In genomic region chr12:80400591-80400991, GRCh38 we compare ENCODE assay signal across 12 cellular contexts. TPM values are rescaled to one million over a fixed set of nuclear protein-coding genes. Genes with fewer than 3 reads are reported as not detected.
DNase-seq lines count a peak whose midpoint lies in the region; ATAC-seq, FAIRE-seq and TF ChIP-seq lines count a peak whose summit lies in the region.
"Had no signal": no experiment of that assay in that cellular context is flagged by ENCODE, and none has a peak within 500 bp of the region (broad histone marks: within the 10 kb centered on the region; RNA-seq: fewer than 3 reads in every experiment).

No MANE protein-coding gene starts in this region.

- H2BK20ac ChIP-seq in IMR-90 (ENCODE audit: low read depth, low read length), result no peak overlapping the region

- no peak overlapping the region for H2AK9ac ChIP-seq in IMR-90 (replicated peaks; ENCODE audit: low read depth, low read length, poor library complexity)

- H3K27me3 ChIP-seq in IMR-90 (ENCODE audit: control insufficient read depth, insufficient read depth, low read length), result no peaks in the 10 kb centered on the region; the same call in 1 of the 2 replicates
- no peaks in the 10 kb centered on the region for H3K27me3 ChIP-seq in tibial artery

- no peak for TF ChIP-seq RAD21 in IMR-90 (IDR thresholded peaks at IDR 0.05; ENCODE audit: low read length)

- no peak overlapping the region for H3K4me3 Mint-ChIP-seq in chondrocyte (ENCODE audit: unreplicated experiment)

- intact Hi-C loops in IMR-90 (cut with micrococcal nuclease) (no loop called here), kidney (cut with DNase I) (no loop called here), tibial artery (cut with DNase I; ENCODE audit: low total_unique reads) (no loop called here)

- no peak overlapping the region for H2BK5ac ChIP-seq in IMR-90 (ENCODE audit: low read depth, low read length, poor library complexity, severe bottlenecking)

- H3K79me1 ChIP-seq in IMR-90 (ENCODE audit: low read depth in 1 of 2, low read length in 2 of 2), result no peaks in the 10 kb centered on the region

- H3K23ac ChIP-seq in IMR-90 (ENCODE audit: low read depth, low read length), result no peak overlapping the region

- peaks cover 15% of the 10 kb centered on the region for H3K27me3 Mint-ChIP-seq in chondrocyte (ENCODE audit: low read depth)

- no peak for FAIRE-seq in kidney (lab: Jason Lieb, UNC)
- FAIRE-seq: GM12891 had no signal

- no peak overlapping the region for H4K91ac ChIP-seq in IMR-90 (ENCODE audit: insufficient read depth, low read depth, low read length)

- H3K4me3 ChIP-seq in IMR-90 (ENCODE audit: insufficient read depth, low read depth, low read length) (peak overlapping the region; percentile 43), kidney (ENCODE audit: low read length in 2 of 2) (peak overlapping the region; percentile 40 to 41), tibial artery (peak overlapping the region; percentile 54 to 56)

- no peaks in the 10 kb centered on the region for H3K9me3 ChIP-seq in IMR-90 (ENCODE audit: control insufficient read depth, insufficient read depth, low read length)
- H3K9me3 ChIP-seq in kidney (ENCODE audit: control insufficient read depth in 1 of 2, low read length in 2 of 2), result no peaks in the 10 kb centered on the region
- no peaks in the 10 kb centered on the region for H3K9me3 ChIP-seq in tibial artery

- no peak overlapping the region for H2BK120ac ChIP-seq in IMR-90 (ENCODE audit: low read depth, low read length)

- H4K20me1 ChIP-seq in IMR-90 (ENCODE audit: insufficient read depth, low read length), result no peaks in the 10 kb centered on the region

- no peak overlapping the region for H3K18ac ChIP-seq in IMR-90 (ENCODE audit: low read depth, low read length)

- H3K9ac ChIP-seq in IMR-90 (ENCODE audit: low read depth, low read length) (no peak overlapping the region), kidney (ENCODE audit: low read length in 2 of 2) (no peak overlapping the region)

- H3K4me1 Mint-ChIP-seq in chondrocyte (ENCODE audit: low read depth), result peaks cover 4% of the 10 kb centered on the region

- H3K9me3 Mint-ChIP-seq in chondrocyte (ENCODE audit: low read depth), result peaks cover 3% of the 10 kb centered on the region

- H3K56ac ChIP-seq in IMR-90 (ENCODE audit: extremely low read depth, insufficient read depth, low read length), result no peak overlapping the region

- POLR2A ChIA-PET in IMR-90 (lab: Charles Lee; ENCODE audit: unreplicated experiment), result no interaction called here

- DNase-seq in IMR-90 (no peak), chondrocyte (ENCODE audit: low spot score) (peak; percentile 84), kidney (peak; percentile 45), tibial artery (no peak), NCI-H2107 (lab: John Stamatoyannopoulos, UW) (no peak)
- no peak for DNase-seq in stimulated activated CD4-positive, alpha-beta T cell treated with anti-CD3 and anti-CD28 coated beads, Interleukin-4, amount 100 ng/mL, for 4 hours
- no peak for DNase-seq in stimulated activated CD4-positive, alpha-beta T cell treated with anti-CD3 and anti-CD28 coated beads, Interleukin-2, amount 100 ng/mL, for 24 hours
- DNase-seq: activated naive CD4-positive, alpha-beta T cell treated with Interleukin-2 at 50 U/mL for 16 hours; NCI-H82; stimulated activated naive CD4-positive, alpha-beta T cell treated with Interleukin-2 at 50 U/mL for 16 hours had no signal

- in situ Hi-C loops in IMR-90 (cut with MboI; ENCODE audit: low sequenced_read_pairs), result loop anchor here (25.0 kb wide), 1 partner anchor 862 kb away; no protein-coding TSS in a partner anchor

- H3K4me2 ChIP-seq in IMR-90 (ENCODE audit: low read depth, low read length), result peak overlapping the region; percentile 65

- peak; percentile 29; the same call in 1 of the 2 replicates for ATAC-seq in IMR-90 (ENCODE audit: low read depth)

- no peak overlapping the region for H3K14ac ChIP-seq in IMR-90 (replicated peaks; ENCODE audit: low read depth, low read length)

- CTCF ChIA-PET in IMR-90 (lab: Yijun Ruan, JAX), result no interaction called here

- BruUV-seq in IMR-90 (replicated peaks; lab: Mats Ljungman, UMichigan), result no TSS peak

- no peaks in the 10 kb centered on the region for H3K36me3 ChIP-seq in IMR-90 (ENCODE audit: control insufficient read depth, insufficient read depth, low read length)
- H3K36me3 ChIP-seq in kidney (ENCODE audit: control insufficient read depth in 1 of 2, insufficient read depth in 2 of 2, low read length in 2 of 2), result no peaks in the 10 kb centered on the region
- no peaks in the 10 kb centered on the region for H3K36me3 ChIP-seq in tibial artery

- no peaks in the 10 kb centered on the region for H3K9me1 ChIP-seq in IMR-90 (ENCODE audit: insufficient read depth, low read length)

- no peak for TF ChIP-seq POLR2A in IMR-90 (IDR thresholded peaks at IDR 0.05; ENCODE audit: low read depth, low read length)

- no peak for TF ChIP-seq CTCF in IMR-90 (conservative IDR thresholded peaks at IDR 0.05; ENCODE audit: low read depth, low read length)
- no peak for TF ChIP-seq CTCF in chondrocyte (IDR thresholded peaks at IDR 0.05)
- no peak for TF ChIP-seq CTCF in kidney (IDR thresholded peaks at IDR 0.05; ENCODE audit: borderline replicate concordance, extremely low read depth, insufficient read depth)
- TF ChIP-seq CTCF in tibial artery (IDR thresholded peaks at IDR 0.05), result no peak

- 0 out of 2 replicates have a peak, but pooled peaks cover 2% of the 10 kb centered on the region for H3K4me1 ChIP-seq in IMR-90 (ENCODE audit: control insufficient read depth, insufficient read depth, low read length)
- H3K4me1 ChIP-seq in kidney (ENCODE audit: control insufficient read depth in 1 of 2, insufficient read depth in 1 of 2, low read depth in 1 of 2, low read length in 2 of 2), result peaks cover 0 to 6% of the 10 kb centered on the region in 2 donors
- peaks cover 0 to 12% (median 0%) of the 10 kb centered on the region in 4 donors for H3K4me1 ChIP-seq in tibial artery

- H2AK5ac ChIP-seq in IMR-90 (ENCODE audit: low read depth, low read length), result no peak overlapping the region

- WGBS in IMR-90 (ENCODE audit: extremely low coverage in 2 of 2, insufficient read length in 1 of 2), 2 experiments, result 26% methylated on average over 11 of the region's 20 CpGs; no CpG with 5 or more reads in 1 of the 2 experiments

- H3K27ac Mint-ChIP-seq in chondrocyte (ENCODE audit: unreplicated experiment), result no peak overlapping the region
- H3K27ac Mint-ChIP-seq: progenitor cell of endocrine pancreas had no signal

- H3K4ac ChIP-seq in IMR-90 (ENCODE audit: low read depth, low read length), result no peak overlapping the region

- peak overlapping the region; percentile 52 for H2AFZ ChIP-seq in IMR-90 (replicated peaks; ENCODE audit: low read length, poor library complexity)

- H2BK15ac ChIP-seq in IMR-90 (ENCODE audit: low read depth, low read length), result no peak overlapping the region

- H3K27ac ChIP-seq in IMR-90 (ENCODE audit: insufficient read depth, low read length) (no peak overlapping the region), kidney (ENCODE audit: low read depth in 2 of 2, low read length in 2 of 2) (no peak overlapping the region), tibial artery (peak overlapping the region; percentile 53 to 56)

- peaks cover 3% of the 10 kb centered on the region for H3K36me3 Mint-ChIP-seq in chondrocyte (ENCODE audit: low read depth)

- H4K5ac ChIP-seq in IMR-90 (ENCODE audit: low read depth, low read length), result no peak overlapping the region

- H4K8ac ChIP-seq in IMR-90 (ENCODE audit: low read depth in 2 of 2, low read length in 2 of 2), result no peak overlapping the region

- dilution Hi-C loops in IMR-90 (cut with HindIII; ENCODE audit: low sequenced_read_pairs, unreplicated experiment), result no loop called here

TF ChIP-seq in IMR-90, 13 proteins besides CTCF, POLR2A, EP300 and RAD21:
- TF ChIP-seq MXI1 (IDR thresholded peaks at IDR 0.05; ENCODE audit: borderline replicate concordance, low read depth, low read length), result no peak
- no peak for TF ChIP-seq USF2 (IDR thresholded peaks at IDR 0.05; ENCODE audit: low read depth, low read length)
TF ChIP-seq in IMR-90: peak in this region for 0.

RNA-seq across cellular contexts. Expression of gene PTPRQ, which starts 43.4 kb away (rescaled TPM):
- total RNA-seq in IMR-90 (2012; rRNA removed) (1.4 and 2.8 TPM in 2 replicates), chondrocyte (0.08 to 0.24 TPM (median 0.10 TPM) in 3 replicates), kidney (0.25 TPM)
- polyA plus RNA-seq in IMR-90 (2012; rRNA removed) (0.80 and 0.96 TPM in 2 replicates), kidney (ENCODE audit: insufficient read depth, low read depth, low replicate concordance) (3.1 TPM)
- 0.08 and 0.09 TPM in 2 replicates for polyA plus RNA-seq in IMR-90 (2012; cell fraction: cytosol; rRNA removed)
- polyA plus RNA-seq in IMR-90 (2012; cell fraction: nucleus; rRNA removed; ENCODE audit: low replicate concordance), result 0.40 and 6.3 TPM in 2 replicates

Comparison
In these comparisons a context has a peak if more than half of its experiments do, and no peak if none do; other contexts are left out.
1. DNase-seq: peak in chondrocyte (single experiment) and kidney (single experiment); none in IMR-90 (single experiment), tibial artery (0 of 2), stimulated activated CD4-positive, alpha-beta T cell treated with anti-CD3 and anti-CD28 coated beads, Interleukin-4, amount 100 ng/mL, for 4 hours (0 of 2), stimulated activated CD4-positive, alpha-beta T cell treated with anti-CD3 and anti-CD28 coated beads, Interleukin-2, amount 100 ng/mL, for 24 hours (0 of 2) and NCI-H2107 (single experiment).
2. H3K27ac ChIP-seq: peak in tibial artery (2 of 2); none in IMR-90 (single experiment) and kidney (0 of 2).
3. Peak in every context shown above with its lines, with median percentiles within 50 percentile points of each other: H3K4me3 ChIP-seq.